ENCODE assay signal across 10 cellular contexts in genomic region chr9:93093449-93094293, GRCh38. TPM values are rescaled to one million over a fixed set of nuclear protein-coding genes. Genes with fewer than 3 reads are reported as not detected.
DNase-seq lines count a peak whose midpoint lies in the region; ATAC-seq and TF ChIP-seq lines count a peak whose summit lies in the region.
"Had no signal": no experiment of that assay in that cellular context is flagged by ENCODE, and none has a peak within 500 bp of the region (broad histone marks: within the 10 kb centered on the region; RNA-seq: fewer than 3 reads in every experiment).

No MANE protein-coding gene starts in this region.

- no peaks in the 10 kb centered on the region for H3K27me3 ChIP-seq in right atrium auricular region
- H3K27me3 ChIP-seq in spleen (replicated peaks in 1 of 7), result no peaks in the 10 kb centered on the region
- H3K27me3 ChIP-seq: cardiac muscle cell had no signal

- TF ChIP-seq POLR2A in GM18526 (IDR thresholded peaks at IDR 0.05; ENCODE audit: extremely low read depth, insufficient read length), result peak; percentile 48
- TF ChIP-seq POLR2A in spleen (IDR thresholded peaks at IDR 0.05), result no peak

- 31 to 45% (median 34%) methylated on average over 13 of the region's 13 CpGs for WGBS in spleen, 5 donors

- H3K36me3 ChIP-seq in right atrium auricular region, result no peaks in the 10 kb centered on the region
- H3K36me3 ChIP-seq in spleen, result peaks cover 0 to 10% (median 0%) of the 10 kb centered on the region in 6 donors
- H3K36me3 ChIP-seq: cardiac muscle cell had no signal

- H3K9me3 Mint-ChIP-seq in T-helper 2 cell treated with Interferon-gamma antibody and Interleukin-4, amounts not matched to agents 5 μg/mL and 100 μg/mL, for 36 hours, result peaks cover 9% of the 10 kb centered on the region

- peak overlapping the region; percentile 84 for H3K4me3 Mint-ChIP-seq in T-helper 2 cell treated with Interferon-gamma antibody and Interleukin-4, amounts not matched to agents 5 μg/mL and 100 μg/mL, for 36 hours

- peak; percentile 34 for DNase-seq in T-helper 2 cell treated with Interferon-gamma antibody and Interleukin-4, amounts not matched to agents 5 μg/mL and 100 μg/mL, for 36 hours (ENCODE audit: low spot score)
- DNase-seq in right atrium auricular region (ENCODE audit: low spot score) (no peak), spleen (peak; percentile 84), hippocampal formation (lab: John Stamatoyannopoulos, UW) (no peak), foreskin fibroblast (no peak), SW480 (ENCODE audit: low spot score) (no peak)
- DNase-seq: NCI-H82 had no signal

- H3K27ac ChIP-seq in right atrium auricular region (peak overlapping the region; percentile 54 to 96), spleen (peak overlapping the region; percentile 95 to 100 (median 98))
- H3K27ac ChIP-seq: cardiac muscle cell had no signal

- H3K27me3 Mint-ChIP-seq in T-helper 2 cell treated with Interferon-gamma antibody and Interleukin-4, amounts not matched to agents 5 μg/mL and 100 μg/mL, for 36 hours (ENCODE audit: low read depth), result no peaks in the 10 kb centered on the region

- peaks cover 28% of the 10 kb centered on the region for H3K36me3 Mint-ChIP-seq in T-helper 2 cell treated with Interferon-gamma antibody and Interleukin-4, amounts not matched to agents 5 μg/mL and 100 μg/mL, for 36 hours (ENCODE audit: low read depth)

- peaks cover 55% of the 10 kb centered on the region for H3K4me1 Mint-ChIP-seq in T-helper 2 cell treated with Interferon-gamma antibody and Interleukin-4, amounts not matched to agents 5 μg/mL and 100 μg/mL, for 36 hours (ENCODE audit: low read depth)

- peaks cover 0 to 51% of the 10 kb centered on the region in 2 donors for H3K4me1 ChIP-seq in right atrium auricular region
- H3K4me1 ChIP-seq in spleen, result peaks cover 45 to 68% (median 58%) of the 10 kb centered on the region in 6 donors

- TF ChIP-seq CTCF in right atrium auricular region (IDR thresholded peaks at IDR 0.05) (no peak), spleen (IDR thresholded peaks at IDR 0.05 in 8 of 11, conservative IDR thresholded peaks at IDR 0.05 in 3 of 11) (no peak), foreskin fibroblast (IDR thresholded peaks at IDR 0.05; ENCODE audit: low read depth, low read length) (no peak)

- H3K9me3 ChIP-seq in right atrium auricular region, result peaks cover 0 to 9% of the 10 kb centered on the region in 2 donors
- peaks cover 0 to 6% (median 0%) of the 10 kb centered on the region in 8 donors for H3K9me3 ChIP-seq in spleen

- no peak for ATAC-seq in GM19463 (IDR thresholded peaks at IDR 0.05; ENCODE audit: unreplicated experiment)

- peak overlapping the region; percentile 98 for H3K27ac Mint-ChIP-seq in T-helper 2 cell treated with Interferon-gamma antibody and Interleukin-4, amounts not matched to agents 5 μg/mL and 100 μg/mL, for 36 hours

- H3K4me3 ChIP-seq in right atrium auricular region (no peak overlapping the region), spleen (no peak overlapping the region), foreskin fibroblast (ENCODE audit: low read depth in 1 of 2, low read length in 2 of 2) (no peak overlapping the region)
- H3K4me3 ChIP-seq: cardiac muscle cell had no signal

- intact Hi-C loops in spleen (cut with DNase I; ENCODE audit: low total_unique reads), result loop anchor here (10.0 kb wide), 1 partner anchor 89 kb away; no protein-coding TSS in a partner anchor

RNA-seq across cellular contexts. Expression of gene CARD19, which starts 2.3 kb away (rescaled TPM):
- total RNA-seq in right atrium auricular region (10 to 100 TPM; 21.2 to 46.8 TPM), spleen (10 to 100 TPM; 32.8 to 78.8 (median 44.6) TPM)
- polyA plus RNA-seq in spleen, result 10 to 100 TPM; 21.7 to 38.9 (median 23.0) TPM

RNA-seq across cellular contexts. Expression of gene SUSD3, which starts 35.2 kb away (rescaled TPM):
- total RNA-seq in right atrium auricular region (10 to 100 TPM in 1 of 2 donors, 1 to 10 TPM in 1; 1.6 to 11.8 TPM), spleen (10 to 100 TPM; 27.6 to 54.8 (median 35.8) TPM)
- 10 to 100 TPM; 50.4 to 68.8 (median 57.4) TPM for polyA plus RNA-seq in spleen
- total RNA-seq: cardiac muscle cell had no signal
- polyA plus RNA-seq: cardiac muscle cell had no signal

RNA-seq across cellular contexts. Expression of gene NINJ1, which starts 40.4 kb away (rescaled TPM):
- 10 to 100 TPM; 65.5 to 89.4 TPM for total RNA-seq in right atrium auricular region
- total RNA-seq in spleen, result 100 to 1,000 TPM in 6 of 7 donors, 10 to 100 TPM in 1; 75.0 to 142 (median 113) TPM
- 10 to 100 TPM; 26.5 to 68.9 (median 50.4) TPM for polyA plus RNA-seq in spleen

Comparison
In these comparisons a context has a peak if more than half of its experiments do, and no peak if none do; other contexts are left out.
1. DNase-seq: peak in T-helper 2 cell treated with Interferon-gamma antibody and Interleukin-4, amounts not matched to agents 5 μg/mL and 100 μg/mL, for 36 hours (single experiment) and spleen (single experiment); none in right atrium auricular region (single experiment), hippocampal formation (0 of 2), foreskin fibroblast (0 of 2) and SW480 (single experiment).